Comparison of ENCODE assay signal across 8 cellular contexts in genomic region chr6:155050311-155050710, GRCh38. TPM values are rescaled to one million over a fixed set of nuclear protein-coding genes. Genes with fewer than 3 reads are reported as not detected.
A peak's percentile ranks its signal among the peaks of the same experiment; 100 is the strongest.
DNase-seq lines count a peak whose midpoint lies in the region; ATAC-seq, FAIRE-seq and TF ChIP-seq lines count a peak whose summit lies in the region.

No MANE protein-coding gene starts in this region.

- POLR2A ChIA-PET in PC-3 (lab: Charles Lee; ENCODE audit: unreplicated experiment) = no interaction called here

- no peaks in the 10 kb centered on the region for H3K4me1 ChIP-seq in PC-3 (ENCODE audit: insufficient read depth, low read length)
- no peaks in the 10 kb centered on the region for H3K4me1 ChIP-seq in fibroblast of lung (ENCODE audit: control insufficient read depth, extremely low read depth, insufficient read depth, low read length)

- no peaks in the 10 kb centered on the region for H3K9me2 ChIP-seq in PC-3 (replicated peaks; ENCODE audit: low read length)

- ATAC-seq in GM21737 (IDR thresholded peaks at IDR 0.05; ENCODE audit: unreplicated experiment) = peak; percentile 83
- ATAC-seq in PC-3 = no peak

- DNase-seq in GM12891 (ENCODE audit: insufficient read length, low spot score) = peak; percentile 12
- DNase-seq in PC-3 = peak; percentile 22
- DNase-seq in fibroblast of lung (ENCODE audit: low read depth in 2 of 2) = peak; percentile 7 to 97
- DNase-seq in CD1c-positive myeloid dendritic cell (ENCODE audit: extremely low spot score) = no peak
- no peak for DNase-seq in anterior cingulate cortex (lab: John Stamatoyannopoulos, UW)
- no peak for DNase-seq in NCI-H2029 (lab: John Stamatoyannopoulos, UW)
- DNase-seq in D341Med (ENCODE audit: low spot score) = no peak

- H3K27ac ChIP-seq in PC-3 (ENCODE audit: low read length) (no peak overlapping the region), fibroblast of lung (ENCODE audit: insufficient read depth, low read length) (no peak overlapping the region)

- no peak overlapping the region for H3K4me3 ChIP-seq in PC-3 (ENCODE audit: low read length)
- no peak overlapping the region for H3K4me3 ChIP-seq in fibroblast of lung (replicated peaks in 1 of 4; ENCODE audit: control extremely low read depth in 1 of 4, insufficient read depth in 1 of 4, low read depth in 3 of 4, low read length in 4 of 4)

- no peaks in the 10 kb centered on the region for H3K27me3 ChIP-seq in PC-3 (ENCODE audit: low read length)
- H3K27me3 ChIP-seq in fibroblast of lung (ENCODE audit: control insufficient read depth, insufficient read depth, low read length) = no peaks in the 10 kb centered on the region

- no peaks in the 10 kb centered on the region for H3K9me3 ChIP-seq in PC-3 (ENCODE audit: low read length)
- H3K9me3 ChIP-seq in fibroblast of lung (ENCODE audit: control insufficient read depth, insufficient read depth, low read depth, low read length) = no peaks in the 10 kb centered on the region

- CTCF ChIA-PET in PC-3 (lab: Charles Lee) = no interaction called here

- TF ChIP-seq CTCF in PC-3 (conservative IDR thresholded peaks at IDR 0.05; ENCODE audit: low read depth, low read length) (no peak), fibroblast of lung (conservative IDR thresholded peaks at IDR 0.05 in 1 of 2, IDR thresholded peaks at IDR 0.05 in 1 of 2; ENCODE audit: low read depth in 1 of 2, low read length in 2 of 2) (no peak)

- FAIRE-seq in GM12891 (lab: Jason Lieb, UNC) = peak; percentile 69

- H3K79me2 ChIP-seq in PC-3 (ENCODE audit: low read length) (no peaks in the 10 kb centered on the region), fibroblast of lung (ENCODE audit: control insufficient read depth, insufficient read depth, low read length) (no peaks in the 10 kb centered on the region)

- H3K36me3 ChIP-seq in PC-3 (ENCODE audit: low read depth, low read length) (no peaks in the 10 kb centered on the region), fibroblast of lung (ENCODE audit: control insufficient read depth, insufficient read depth, low read length) (no peaks in the 10 kb centered on the region)

- no peaks in the 10 kb centered on the region for H3F3A ChIP-seq in PC-3 (ENCODE audit: low read length, unreplicated experiment)

- intact Hi-C loops in PC-3 (cut with micrococcal nuclease) = no loop called here

- TF ChIP-seq POLR2A in GM12891 (IDR thresholded peaks at IDR 0.05; ENCODE audit: low read depth, low read length) = no peak

- BruUV-seq in PC-3 (replicated peaks; lab: Mats Ljungman, UMichigan) = no TSS peak

- H4K20me1 ChIP-seq in PC-3 (ENCODE audit: low read length) (no peaks in the 10 kb centered on the region), fibroblast of lung (ENCODE audit: control insufficient read depth, extremely low read depth, insufficient read depth, low read length) (no peaks in the 10 kb centered on the region)

- no peak overlapping the region for H2AFZ ChIP-seq in PC-3 (ENCODE audit: low read length)
- H2AFZ ChIP-seq in fibroblast of lung (ENCODE audit: low read length) = no peak overlapping the region

- H3K4me2 ChIP-seq in PC-3 (ENCODE audit: low read length) (no peak overlapping the region), fibroblast of lung (ENCODE audit: extremely low read depth, insufficient read depth, low read length) (no peak overlapping the region)

- no peak overlapping the region for H3K9ac ChIP-seq in PC-3 (ENCODE audit: low read length)
- no peak overlapping the region for H3K9ac ChIP-seq in fibroblast of lung (ENCODE audit: insufficient read depth, low read length)

TF ChIP-seq in GM12891, 5 proteins besides CTCF, POLR2A, EP300 and RAD21:
- TF ChIP-seq POLR2AphosphoS5 (IDR thresholded peaks at IDR 0.05; ENCODE audit: low read depth, low read length) (no peak), POU2F2 (IDR thresholded peaks at IDR 0.05; ENCODE audit: low read depth, low read length) (no peak), SPI1 (IDR thresholded peaks at IDR 0.05; ENCODE audit: low read depth, low read length) (no peak), TAF1 (IDR thresholded peaks at IDR 0.05; ENCODE audit: low read depth, low read length) (no peak), PAX5 (IDR thresholded peaks at IDR 0.05; ENCODE audit: insufficient read depth, low read length, severe bottlenecking) (no peak)
TF ChIP-seq in GM12891: peak in this region for 0.

RNA-seq across cellular contexts. Expression of gene TIAM2, which starts 55.2 kb away (rescaled TPM):
- 13.2 TPM for polyA plus RNA-seq in GM12891 (2012; ENCODE audit: low read depth, missing spikeins)
- total RNA-seq in PC-3 (2014; rRNA removed) (2.8 and 4.5 TPM in 2 replicates), fibroblast of lung (8.0 and 11.2 TPM in 2 replicates)
- polyA plus RNA-seq in fibroblast of lung = 6.2 and 7.0 TPM in 2 replicates
- 3.8 and 5.9 TPM in 2 replicates for polyA plus RNA-seq in fibroblast of lung (2012)
- 9.2 and 24.0 TPM in 2 replicates for polyA minus RNA-seq in fibroblast of lung (ENCODE audit: low replicate concordance)

Comparison
In these comparisons a context has a peak if more than half of its experiments do, and no peak if none do; other contexts are left out.
1. DNase-seq: peak in GM12891 (single experiment), PC-3 (single experiment) and fibroblast of lung (2 of 2); none in CD1c-positive myeloid dendritic cell (single experiment), anterior cingulate cortex (0 of 58), NCI-H2029 (single experiment) and D341Med (single experiment).